In genomic region chr1:101371259-101371658, GRCh38 we compare ENCODE assay signal across 8 cellular contexts.
A peak's percentile ranks its signal among the peaks of the same experiment; 100 is the strongest.
DNase-seq lines count a peak whose midpoint lies in the region; ATAC-seq, FAIRE-seq and TF ChIP-seq lines count a peak whose summit lies in the region.

No MANE protein-coding gene starts in this region.

- H3K4me3 ChIP-seq in GM12864 (ENCODE audit: low read depth, low read length) (peak overlapping the region; percentile 55), small intestine (ENCODE audit: low read depth in 1 of 2, low read length in 2 of 2) (no peak overlapping the region)

- no peaks in the 10 kb centered on the region for H3K36me3 Mint-ChIP-seq in activated T-cell treated with anti-CD3 and anti-CD28 coated beads, Interleukin-2, amount 50 U/mL, for 24 hours (ENCODE audit: low read depth)

- no peak overlapping the region for H3K4me3 Mint-ChIP-seq in activated T-cell treated with anti-CD3 and anti-CD28 coated beads, Interleukin-2, amount 50 U/mL, for 24 hours

- no peak overlapping the region for H3K27ac ChIP-seq in small intestine (ENCODE audit: low read depth in 1 of 2, low read length in 1 of 2)

- no peaks in the 10 kb centered on the region for H3K4me1 ChIP-seq in small intestine (ENCODE audit: control insufficient read depth in 2 of 2, insufficient read depth in 1 of 2, low read depth in 1 of 2, low read length in 1 of 2)

- FAIRE-seq in small intestine (lab: Jason Lieb, UNC), result no peak

- peaks cover 10% of the 10 kb centered on the region for H3K4me1 Mint-ChIP-seq in activated T-cell treated with anti-CD3 and anti-CD28 coated beads, Interleukin-2, amount 50 U/mL, for 24 hours (ENCODE audit: low read depth)

- TF ChIP-seq CTCF in GM12864 (IDR thresholded peaks at IDR 0.05; ENCODE audit: low read depth, low read length, missing control alignments), result no peak

- H3K27me3 Mint-ChIP-seq in activated T-cell treated with anti-CD3 and anti-CD28 coated beads, Interleukin-2, amount 50 U/mL, for 24 hours, result no peaks in the 10 kb centered on the region

- H3K27ac Mint-ChIP-seq in activated T-cell treated with anti-CD3 and anti-CD28 coated beads, Interleukin-2, amount 50 U/mL, for 24 hours, result no peak overlapping the region

- ATAC-seq in GM21515 (IDR thresholded peaks at IDR 0.05; ENCODE audit: unreplicated experiment) (peak; percentile 92), HG03571 (IDR thresholded peaks at IDR 0.05; ENCODE audit: unreplicated experiment) (peak; percentile 98)

- H3K9me3 ChIP-seq in small intestine (ENCODE audit: control insufficient read depth, low read depth), result no peaks in the 10 kb centered on the region

- no peaks in the 10 kb centered on the region for H3K27me3 ChIP-seq in small intestine (ENCODE audit: control insufficient read depth in 2 of 2, insufficient read depth in 2 of 2, low read length in 2 of 2)

- H3K9me3 Mint-ChIP-seq in activated T-cell treated with anti-CD3 and anti-CD28 coated beads, Interleukin-2, amount 50 U/mL, for 24 hours, result peaks cover 5% of the 10 kb centered on the region

- H3K36me3 ChIP-seq in small intestine (ENCODE audit: control insufficient read depth in 2 of 2, insufficient read depth in 2 of 2, low read length in 2 of 2), result no peaks in the 10 kb centered on the region

- peak; percentile 92 for DNase-seq in GM12864 (ENCODE audit: low read depth)
- DNase-seq in dermis microvascular lymphatic vessel endothelial cell (ENCODE audit: low read depth in 2 of 2), result peak; percentile 27 to 81
- DNase-seq in small intestine, result no peak
- DNase-seq in COR-L47 (lab: John Stamatoyannopoulos, UW), result no peak
- no peak for DNase-seq in NCI-H1930 (lab: John Stamatoyannopoulos, UW)
- no peak for DNase-seq in activated T-cell treated with anti-CD3 and anti-CD28 coated beads, Interleukin-2, amount 50 U/mL, for 24 hours

Comparison
In these comparisons a context has a peak if more than half of its experiments do, and no peak if none do; other contexts are left out.
1. DNase-seq: peak in GM12864 (single experiment) and dermis microvascular lymphatic vessel endothelial cell (2 of 2); none in small intestine (single experiment), COR-L47 (single experiment), NCI-H1930 (0 of 2) and activated T-cell treated with anti-CD3 and anti-CD28 coated beads, Interleukin-2, amount 50 U/mL, for 24 hours (single experiment).